ENCODE assay signal across 9 cellular contexts in the genomic region with DNA sequence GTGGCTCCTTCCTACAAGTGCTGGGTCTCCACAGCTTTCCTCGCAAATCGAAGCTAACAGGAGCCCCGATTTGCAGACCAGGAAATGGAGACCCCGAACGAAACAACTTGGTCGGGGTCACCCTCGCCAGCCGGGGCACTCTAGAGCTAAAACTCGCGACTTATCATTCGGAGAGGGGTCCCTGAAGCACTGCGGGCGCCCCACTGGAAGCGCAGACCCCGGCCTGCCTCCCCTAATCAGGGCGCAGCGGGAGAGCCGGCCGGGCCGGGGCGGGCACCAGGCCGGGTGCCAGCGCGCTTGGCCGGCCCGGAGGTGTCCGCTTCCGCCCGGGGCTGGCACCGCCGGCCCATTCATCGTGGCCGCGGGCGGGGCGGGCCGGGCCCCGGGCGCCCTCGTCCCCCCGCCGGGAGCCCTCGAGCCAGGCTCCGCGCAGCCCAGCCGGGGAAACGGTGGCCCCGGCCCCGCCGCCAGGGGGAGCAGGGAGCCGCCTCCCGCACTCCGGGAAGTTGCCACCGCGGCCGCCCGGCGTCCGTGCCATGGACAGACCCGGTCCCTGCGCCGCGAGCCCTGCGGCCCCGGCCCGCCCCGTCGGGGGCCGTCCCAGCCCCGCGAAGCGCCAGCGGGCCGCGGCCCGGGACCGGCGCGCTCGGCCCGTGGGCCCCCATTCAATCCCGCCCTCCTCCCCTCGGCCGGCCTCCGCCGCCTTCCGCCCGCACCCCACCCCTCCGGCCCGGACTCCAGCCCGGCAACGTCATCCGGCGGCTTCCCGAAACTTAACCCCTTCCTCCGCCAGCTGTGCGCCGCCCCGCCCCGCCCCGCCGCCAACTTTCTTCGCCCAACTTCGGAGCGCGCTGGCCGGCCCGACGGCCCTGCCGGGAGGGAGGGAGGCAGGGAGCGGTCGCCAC. TPM values are rescaled to one million over a fixed set of nuclear protein-coding genes. Genes with fewer than 3 reads are reported as not detected.
DNase-seq lines count a peak whose midpoint lies in the region; ATAC-seq, FAIRE-seq and TF ChIP-seq lines count a peak whose summit lies in the region.
"Had no signal": no experiment of that assay in that cellular context is flagged by ENCODE, and none has a peak within 500 bp of the region (broad histone marks: within the 10 kb centered on the region; RNA-seq: fewer than 3 reads in every experiment).

No MANE protein-coding gene starts in this region.

- H2AFZ ChIP-seq in keratinocyte (ENCODE audit: control insufficient read depth, low read length): no peak overlapping the region

- no peak for FAIRE-seq in keratinocyte (lab: Jason Lieb, UNC)
- FAIRE-seq: A204.1 had no signal

- dilution Hi-C loops in keratinocyte (cut with MboI; ENCODE audit: extremely low pct_ligation_motif_present, low sequenced_read_pairs): no loop called here

- H3K27ac ChIP-seq in keratinocyte (ENCODE audit: control insufficient read depth, insufficient read depth, low read length): peak overlapping the region; percentile 68

- peaks cover 9% of the 10 kb centered on the region for H4K20me1 ChIP-seq in keratinocyte (ENCODE audit: control insufficient read depth, extremely low read depth, insufficient read depth, low read length)

- H3K4me3 ChIP-seq in keratinocyte (ENCODE audit: control insufficient read depth in 2 of 3, extremely low read depth in 1 of 3, insufficient read depth in 2 of 3, low read depth in 1 of 3, low read length in 3 of 3): peak overlapping the region; percentile 68 to 90 (median 69)

- ATAC-seq in HG02610 (IDR thresholded peaks at IDR 0.05; ENCODE audit: unreplicated experiment): peak; percentile 34

- peaks cover 16% of the 10 kb centered on the region for H3K4me1 ChIP-seq in keratinocyte (ENCODE audit: control insufficient read depth, extremely low read depth, insufficient read depth, low read length)

- peak in 2 of 3 experiments; percentile 56 to 77 for TF ChIP-seq CTCF in keratinocyte (optimal IDR thresholded peaks at IDR 0.05 in 1 of 3, IDR thresholded peaks at IDR 0.05 in 1 of 3, conservative IDR thresholded peaks at IDR 0.05 in 1 of 3; ENCODE audit: extremely low read depth in 1 of 3, insufficient read depth in 2 of 3, low read length in 3 of 3)

- H3K36me3 ChIP-seq in keratinocyte (ENCODE audit: control insufficient read depth in 2 of 2, extremely low read depth in 1 of 2, insufficient read depth in 2 of 2, low read length in 2 of 2): peaks cover 8 to 23% of the 10 kb centered on the region in 2 experiments

- no peaks in the 10 kb centered on the region for H3K9me1 ChIP-seq in keratinocyte (ENCODE audit: control insufficient read depth, extremely low read depth, insufficient read depth, low read length)

- peaks cover 21% of the 10 kb centered on the region for H3K27me3 ChIP-seq in keratinocyte (ENCODE audit: control insufficient read depth, extremely low read depth, insufficient read depth, low read length)

- H3K9ac ChIP-seq in keratinocyte (ENCODE audit: control insufficient read depth, extremely low read depth, insufficient read depth, low read length): peak overlapping the region; percentile 87

- H3K79me2 ChIP-seq in keratinocyte (ENCODE audit: control insufficient read depth, insufficient read depth, low read length): peaks cover 48% of the 10 kb centered on the region

- peak overlapping the region; percentile 90 for H3K4me2 ChIP-seq in keratinocyte (ENCODE audit: control insufficient read depth, extremely low read depth, insufficient read depth, low read depth, low read length)

- DNase-seq in DMS 273 (lab: John Stamatoyannopoulos, UW; ENCODE audit: unreplicated experiment) (peak; percentile 89), DMS 273 treated with DMSO at 0.1 percent for 48 hours (lab: John Stamatoyannopoulos, UW) (no peak), NCI-H128 (lab: John Stamatoyannopoulos, UW; ENCODE audit: unreplicated experiment) (peak; percentile 37), keratinocyte (ENCODE audit: low read depth, low spot score) (no peak)
- DNase-seq in activated CD4-positive, CD25-positive, alpha-beta regulatory T cell treated with anti-CD3 and anti-CD28 coated beads, Interleukin-2, amount 50 U/mL, for 16 hours (ENCODE audit: low read depth, low spot score): peak; percentile 60
- DNase-seq in central memory CD4-positive, alpha-beta T cell: peak; percentile 70
- peak; percentile 51 to 78 (median 72) for DNase-seq in stimulated activated CD4-positive, alpha-beta T cell treated with anti-CD3 and anti-CD28 coated beads, Interleukin-12 subunit alpha, Interleukin-12 subunit beta, amount 100 ng/mL, for 48 hours (ENCODE audit: low read depth in 2 of 3, low spot score in 1 of 3)

- H3K9me3 ChIP-seq in keratinocyte (ENCODE audit: control insufficient read depth, low read depth, low read length): no peaks in the 10 kb centered on the region

RNA-seq across cellular contexts. Expression of gene RRBP1, which starts 1.0 kb away (rescaled TPM):
- 43.3 to 86.2 TPM (median 43.9 TPM) in 3 replicates for polyA plus RNA-seq in keratinocyte
- polyA plus RNA-seq in keratinocyte (2011; ENCODE audit: low read depth): 61.6 TPM
- 14.0 and 18.2 TPM in 2 replicates for polyA plus RNA-seq in keratinocyte (2011; cell fraction: cytosol; rRNA removed)
- 283 and 298 TPM in 2 replicates for polyA plus RNA-seq in keratinocyte (2011; cell fraction: nucleus; rRNA removed)
- 44.2 and 131 TPM in 2 replicates for polyA plus RNA-seq in keratinocyte (2012; ENCODE audit: low replicate concordance)
- polyA minus RNA-seq in keratinocyte: 37.2 to 66.5 TPM (median 43.3 TPM) in 3 replicates
- polyA minus RNA-seq in keratinocyte (2011; cell fraction: cytosol; rRNA and poly(A)+ RNA removed): 31.3 TPM
- 152 and 196 TPM in 2 replicates for polyA minus RNA-seq in keratinocyte (2011; cell fraction: nucleus; rRNA and poly(A)+ RNA removed)

RNA-seq across cellular contexts. Expression of gene BANF2, which starts 18.7 kb away (rescaled TPM):
- polyA plus RNA-seq in keratinocyte: not detected in 3 replicates
- not detected for polyA plus RNA-seq in keratinocyte (2011; ENCODE audit: low read depth)
- polyA plus RNA-seq in keratinocyte (2011; cell fraction: cytosol; rRNA removed): not detected in 2 replicates
- not detected in 2 replicates for polyA plus RNA-seq in keratinocyte (2011; cell fraction: nucleus; rRNA removed)
- polyA plus RNA-seq in keratinocyte (2012; ENCODE audit: low replicate concordance): not detected in 2 replicates
- not detected in 3 replicates for polyA minus RNA-seq in keratinocyte
- not detected for polyA minus RNA-seq in keratinocyte (2011; cell fraction: cytosol; rRNA and poly(A)+ RNA removed)
- not detected in 2 replicates for polyA minus RNA-seq in keratinocyte (2011; cell fraction: nucleus; rRNA and poly(A)+ RNA removed)

Comparison
In these comparisons a context has a peak if more than half of its experiments do, and no peak if none do; other contexts are left out.
1. DNase-seq: peak in DMS 273 (single experiment), NCI-H128 (single experiment), activated CD4-positive, CD25-positive, alpha-beta regulatory T cell treated with anti-CD3 and anti-CD28 coated beads, Interleukin-2, amount 50 U/mL, for 16 hours (single experiment), central memory CD4-positive, alpha-beta T cell (single experiment) and stimulated activated CD4-positive, alpha-beta T cell treated with anti-CD3 and anti-CD28 coated beads, Interleukin-12 subunit alpha, Interleukin-12 subunit beta, amount 100 ng/mL, for 48 hours (3 of 3); none in DMS 273 treated with DMSO at 0.1 percent for 48 hours (single experiment) and keratinocyte (single experiment).